7 cellular contexts compared by ENCODE assay signal in the genomic region with DNA sequence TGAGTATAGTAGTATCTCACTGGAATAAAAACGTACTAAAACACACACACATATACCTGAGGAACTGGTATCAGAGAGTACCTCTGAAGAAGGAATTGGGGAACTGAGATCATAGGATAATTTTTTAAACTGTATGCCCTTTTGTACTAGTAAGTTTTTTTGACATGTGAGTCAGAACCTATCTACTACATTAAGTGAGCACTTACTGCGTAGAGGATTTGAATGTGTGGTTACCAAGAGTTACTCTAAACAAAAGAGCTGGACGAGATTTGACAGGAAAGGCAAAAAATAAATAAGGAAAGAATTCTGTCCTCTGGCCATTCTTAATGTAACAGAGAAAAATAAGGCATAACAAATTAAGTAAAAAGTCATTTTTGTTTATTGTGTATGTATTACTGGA.
"Had no signal": no experiment of that assay in that cellular context is flagged by ENCODE, and none has a peak within 500 bp of the region (broad histone marks: within the 10 kb centered on the region; RNA-seq: fewer than 3 reads in every experiment).

No MANE protein-coding gene starts in this region.

- H3K27ac Mint-ChIP-seq: H9 had no signal

- H3K4me1 Mint-ChIP-seq: H9 had no signal

- H3K9me3 Mint-ChIP-seq: H9 had no signal

- H3K27ac ChIP-seq: GM23248 had no signal

- H3K4me3 ChIP-seq: GM23248 had no signal

- H3K4me3 Mint-ChIP-seq: H9 had no signal

- FAIRE-seq: H54, HTR-8/SVneo had no signal

- H3K9ac ChIP-seq: GM23248 had no signal

- DNase-seq: GM23248, GOT3, H9, HCEC 1CT, IMR-90 had no signal

- H2AFZ ChIP-seq: GM23248 had no signal
